ENCODE assay signal across 8 cellular contexts in genomic region chr1:11935040-11935378, GRCh38. TPM values are rescaled to one million over a fixed set of nuclear protein-coding genes. Genes with fewer than 3 reads are reported as not detected.
DNase-seq lines count a peak whose midpoint lies in the region; ATAC-seq and TF ChIP-seq lines count a peak whose summit lies in the region.

No MANE protein-coding gene starts in this region.

- H3K9me3 Mint-ChIP-seq in CD4-positive, CD25-positive, alpha-beta regulatory T cell = no peaks in the 10 kb centered on the region
- no peaks in the 10 kb centered on the region for H3K9me3 Mint-ChIP-seq in natural killer cell treated with Interleukin-12 subunit alpha and Interleukin-12 subunit beta and Interleukin-15 and Interleukin-18, amount 100 ng/mL, for 72 hours

- peaks cover 0 to 9% (median 5%) of the 10 kb centered on the region in 4 donors for H3K4me1 Mint-ChIP-seq in CD4-positive, CD25-positive, alpha-beta regulatory T cell
- no peaks in the 10 kb centered on the region for H3K4me1 Mint-ChIP-seq in natural killer cell treated with Interleukin-12 subunit alpha and Interleukin-12 subunit beta and Interleukin-15 and Interleukin-18, amount 100 ng/mL, for 72 hours (ENCODE audit: low read depth in 2 of 2)

- intact Hi-C loops in colonic mucosa (cut with DNase I) = no loop called here

- ATAC-seq in CD4-positive, CD25-positive, alpha-beta regulatory T cell (ENCODE audit: low read depth in 2 of 2) = no peak
- no peak for ATAC-seq in natural killer cell treated with Interleukin-12 subunit alpha and Interleukin-12 subunit beta and Interleukin-15 and Interleukin-18, amount 100 ng/mL, for 72 hours

- DNase-seq in CD4-positive, CD25-positive, alpha-beta regulatory T cell = no peak
- DNase-seq in colonic mucosa (no peak), HT-29 (ENCODE audit: low spot score) (no peak), kidney glomerular epithelial cell (lab: John Stamatoyannopoulos, UW) (no peak), foreskin melanocyte (no peak)
- DNase-seq in natural killer cell treated with Interleukin-12 subunit alpha and Interleukin-12 subunit beta and Interleukin-15 and Interleukin-18, amount 100 ng/mL, for 72 hours (ENCODE audit: low spot score) = no peak
- no peak for DNase-seq in effector CD4-positive, alpha-beta T cell

- no peaks in the 10 kb centered on the region for H3K27me3 ChIP-seq in CD4-positive, CD25-positive, alpha-beta regulatory T cell (ENCODE audit: control insufficient read depth, insufficient read depth, low read length)
- H3K27me3 ChIP-seq in HUES64 (ENCODE audit: insufficient read depth, low read length) (no peaks in the 10 kb centered on the region), colonic mucosa (no peaks in the 10 kb centered on the region)

- no peaks in the 10 kb centered on the region for H3K36me3 Mint-ChIP-seq in CD4-positive, CD25-positive, alpha-beta regulatory T cell
- H3K36me3 Mint-ChIP-seq in natural killer cell treated with Interleukin-12 subunit alpha and Interleukin-12 subunit beta and Interleukin-15 and Interleukin-18, amount 100 ng/mL, for 72 hours = no peaks in the 10 kb centered on the region

- peak overlapping the region; percentile 85 to 95 (median 88) for H3K4me3 Mint-ChIP-seq in CD4-positive, CD25-positive, alpha-beta regulatory T cell
- peak overlapping the region; percentile 74 for H3K4me3 Mint-ChIP-seq in natural killer cell treated with Interleukin-12 subunit alpha and Interleukin-12 subunit beta and Interleukin-15 and Interleukin-18, amount 100 ng/mL, for 72 hours

- peak overlapping the region; percentile 69 for H3K4me3 ChIP-seq in CD4-positive, CD25-positive, alpha-beta regulatory T cell (ENCODE audit: low read depth, low read length)
- H3K4me3 ChIP-seq in HUES64 (ENCODE audit: low read length) (peak overlapping the region; percentile 71), colonic mucosa (peak overlapping the region; percentile 81)

- H3K27me3 Mint-ChIP-seq in CD4-positive, CD25-positive, alpha-beta regulatory T cell = no peaks in the 10 kb centered on the region
- H3K27me3 Mint-ChIP-seq in natural killer cell treated with Interleukin-12 subunit alpha and Interleukin-12 subunit beta and Interleukin-15 and Interleukin-18, amount 100 ng/mL, for 72 hours = no peaks in the 10 kb centered on the region

- H3K9ac ChIP-seq in HUES64 (ENCODE audit: low read depth, low read length) (peak overlapping the region; percentile 92), colonic mucosa (ENCODE audit: low read depth in 2 of 2, low read length in 2 of 2) (peak overlapping the region; percentile 71 to 88)

- WGBS in HUES64 = 39% methylated on average over 3 of the region's 3 CpGs

- H3K4me1 ChIP-seq in CD4-positive, CD25-positive, alpha-beta regulatory T cell (ENCODE audit: control insufficient read depth, insufficient read depth, low read length, poor library complexity, severe bottlenecking) = peaks cover 13% of the 10 kb centered on the region
- H3K4me1 ChIP-seq in HUES64 (ENCODE audit: insufficient read depth, low read length) = peaks cover 14% of the 10 kb centered on the region; the same call in 1 of the 2 replicates
- H3K4me1 ChIP-seq in colonic mucosa = peaks cover 10% of the 10 kb centered on the region

- H3K27ac Mint-ChIP-seq in CD4-positive, CD25-positive, alpha-beta regulatory T cell = peak overlapping the region in 2 of 3 donors; percentile 9 to 65
- peak overlapping the region in 1 of 2 donors; percentile 51 for H3K27ac Mint-ChIP-seq in natural killer cell treated with Interleukin-12 subunit alpha and Interleukin-12 subunit beta and Interleukin-15 and Interleukin-18, amount 100 ng/mL, for 72 hours

- H3K36me3 ChIP-seq in CD4-positive, CD25-positive, alpha-beta regulatory T cell (ENCODE audit: control insufficient read depth, insufficient read depth, low read length) = no peaks in the 10 kb centered on the region
- H3K36me3 ChIP-seq in HUES64 (ENCODE audit: insufficient read depth, low read length) (peaks cover 4% of the 10 kb centered on the region; the same call in 1 of the 2 replicates), colonic mucosa (no peaks in the 10 kb centered on the region)

- H3K9me3 ChIP-seq in CD4-positive, CD25-positive, alpha-beta regulatory T cell (ENCODE audit: control insufficient read depth in 2 of 2, low read length in 2 of 2) = no peaks in the 10 kb centered on the region
- no peaks in the 10 kb centered on the region for H3K9me3 ChIP-seq in HUES64 (ENCODE audit: insufficient read depth, low read depth, low read length)
- H3K9me3 ChIP-seq in colonic mucosa = no peaks in the 10 kb centered on the region

- H3K27ac ChIP-seq in CD4-positive, CD25-positive, alpha-beta regulatory T cell (ENCODE audit: insufficient read depth, low read length, poor library complexity, severe bottlenecking) = no peak overlapping the region
- H3K27ac ChIP-seq in HUES64 (ENCODE audit: low read depth, low read length) (peak overlapping the region; percentile 95), colonic mucosa (peak overlapping the region; percentile 81)

- TF ChIP-seq CTCF in colonic mucosa (IDR thresholded peaks at IDR 0.05) = no peak

RNA-seq across cellular contexts. Expression of gene PLOD1, which starts 0.5 kb away (rescaled TPM):
- 2.9 TPM for total RNA-seq in CD4-positive, CD25-positive, alpha-beta regulatory T cell
- 1 to 10 TPM; 2.2 to 6.6 (median 4.7) TPM for polyA plus RNA-seq in CD4-positive, CD25-positive, alpha-beta regulatory T cell
- polyA plus RNA-seq in HUES64 (2013, experiment 1 of 2) = 38.4 TPM
- 43.2 TPM for polyA plus RNA-seq in HUES64 (2013, experiment 2 of 2)
- total RNA-seq in colonic mucosa = 10 to 100 TPM; 72.5 to 83.9 TPM
- total RNA-seq in natural killer cell treated with Interleukin-12 subunit alpha and Interleukin-12 subunit beta and Interleukin-15 and Interleukin-18, amount 100 ng/mL, for 72 hours = 10 to 100 TPM; 50.7 to 72.4 TPM
- 30.3 and 45.6 TPM in 2 replicates for total RNA-seq in HT-29 (2014; rRNA removed; shearing (Covaris generic))

RNA-seq across cellular contexts. Expression of gene KIAA2013, which starts 8.8 kb away (rescaled TPM):
- 24.1 TPM for total RNA-seq in CD4-positive, CD25-positive, alpha-beta regulatory T cell
- 10 to 100 TPM; 33.6 to 69.2 (median 45.6) TPM for polyA plus RNA-seq in CD4-positive, CD25-positive, alpha-beta regulatory T cell
- 25.1 TPM for polyA plus RNA-seq in HUES64 (2013, experiment 1 of 2)
- 24.4 TPM for polyA plus RNA-seq in HUES64 (2013, experiment 2 of 2)
- total RNA-seq in colonic mucosa = 100 to 1,000 TPM; 110 to 128 TPM
- 10 to 100 TPM; 50.5 to 59.8 TPM for total RNA-seq in natural killer cell treated with Interleukin-12 subunit alpha and Interleukin-12 subunit beta and Interleukin-15 and Interleukin-18, amount 100 ng/mL, for 72 hours
- 129 and 132 TPM in 2 replicates for total RNA-seq in HT-29 (2014; rRNA removed; shearing (Covaris generic))

RNA-seq across cellular contexts. Expression of gene MFN2, which starts 45.2 kb away (rescaled TPM):
- total RNA-seq in CD4-positive, CD25-positive, alpha-beta regulatory T cell = 39.1 TPM
- polyA plus RNA-seq in CD4-positive, CD25-positive, alpha-beta regulatory T cell = 10 to 100 TPM; 30.0 to 38.1 (median 35.4) TPM
- polyA plus RNA-seq in HUES64 (2013, experiment 1 of 2) = 39.3 TPM
- polyA plus RNA-seq in HUES64 (2013, experiment 2 of 2) = 40.1 TPM
- 100 to 1,000 TPM; 102 to 110 TPM for total RNA-seq in colonic mucosa
- total RNA-seq in natural killer cell treated with Interleukin-12 subunit alpha and Interleukin-12 subunit beta and Interleukin-15 and Interleukin-18, amount 100 ng/mL, for 72 hours = 100 to 1,000 TPM in 1 of 2 donors, 10 to 100 TPM in 1; 75.2 to 101 TPM
- 58.3 and 59.9 TPM in 2 replicates for total RNA-seq in HT-29 (2014; rRNA removed; shearing (Covaris generic))
